Comparison of ENCODE assay signal across 19 cellular contexts in genomic region chr19:1911098-1911497, GRCh38. TPM values are rescaled to one million over a fixed set of nuclear protein-coding genes. Genes with fewer than 3 reads are reported as not detected.
A peak's percentile ranks its signal among the peaks of the same experiment; 100 is the strongest.
DNase-seq lines count a peak whose midpoint lies in the region; ATAC-seq and TF ChIP-seq lines count a peak whose summit lies in the region.
"Had no signal": no experiment of that assay in that cellular context is flagged by ENCODE, and none has a peak within 500 bp of the region (broad histone marks: within the 10 kb centered on the region; RNA-seq: fewer than 3 reads in every experiment).

No MANE protein-coding gene starts in this region.

- TF ChIP-seq EP300 in esophagus muscularis mucosa (IDR thresholded peaks at IDR 0.05), result no peak

- H3K27me3 Mint-ChIP-seq in activated CD8-positive, alpha-beta memory T cell treated with anti-CD3 and anti-CD28 coated beads, Interleukin-2, amount 10 ng/mL, durations not matched to agents 7 days and 5 days, result no peaks in the 10 kb centered on the region
- no peaks in the 10 kb centered on the region for H3K27me3 Mint-ChIP-seq in activated naive CD4-positive, alpha-beta T cell treated with anti-CD3 and anti-CD28 coated beads, Interleukin-2, amount 10 ng/mL, durations not matched to agents 7 days and 5 days
- H3K27me3 Mint-ChIP-seq in effector memory CD8-positive, alpha-beta T cell, result no peaks in the 10 kb centered on the region
- H3K27me3 Mint-ChIP-seq: CD4-positive, CD25-positive, alpha-beta regulatory T cell had no signal

- TF ChIP-seq POLR2A in esophagus muscularis mucosa (IDR thresholded peaks at IDR 0.05; ENCODE audit: low read depth), result no peak

- no peak overlapping the region for H3K27ac Mint-ChIP-seq in activated CD8-positive, alpha-beta memory T cell treated with anti-CD3 and anti-CD28 coated beads, Interleukin-2, amount 10 ng/mL, durations not matched to agents 7 days and 5 days
- peak overlapping the region; percentile 37 for H3K27ac Mint-ChIP-seq in activated naive CD4-positive, alpha-beta T cell treated with anti-CD3 and anti-CD28 coated beads, Interleukin-2, amount 10 ng/mL, durations not matched to agents 7 days and 5 days
- H3K27ac Mint-ChIP-seq in activated naive CD4-positive, alpha-beta T cell treated with anti-CD3 and anti-CD28 coated beads, Interleukin-2, amount 50 U/mL, for 72 hours, result no peak overlapping the region
- peak overlapping the region in 1 of 2 donors; percentile 66 for H3K27ac Mint-ChIP-seq in effector memory CD8-positive, alpha-beta T cell
- H3K27ac Mint-ChIP-seq: CD4-positive, CD25-positive, alpha-beta regulatory T cell had no signal

- no peaks in the 10 kb centered on the region for H3K9me3 Mint-ChIP-seq in activated CD8-positive, alpha-beta memory T cell treated with anti-CD3 and anti-CD28 coated beads, Interleukin-2, amount 10 ng/mL, durations not matched to agents 7 days and 5 days (ENCODE audit: low read depth)
- H3K9me3 Mint-ChIP-seq in activated naive CD4-positive, alpha-beta T cell treated with anti-CD3 and anti-CD28 coated beads, Interleukin-2, amount 10 ng/mL, durations not matched to agents 7 days and 5 days, result no peaks in the 10 kb centered on the region
- H3K9me3 Mint-ChIP-seq in activated naive CD4-positive, alpha-beta T cell treated with anti-CD3 and anti-CD28 coated beads, Interleukin-2, amount 50 U/mL, for 72 hours, result no peaks in the 10 kb centered on the region
- no peaks in the 10 kb centered on the region for H3K9me3 Mint-ChIP-seq in effector memory CD8-positive, alpha-beta T cell
- H3K9me3 Mint-ChIP-seq: CD4-positive, CD25-positive, alpha-beta regulatory T cell; H9 had no signal

- no peaks in the 10 kb centered on the region for H3K27me3 ChIP-seq in esophagus muscularis mucosa

- H3K36me3 Mint-ChIP-seq in activated CD8-positive, alpha-beta memory T cell treated with anti-CD3 and anti-CD28 coated beads, Interleukin-2, amount 10 ng/mL, durations not matched to agents 7 days and 5 days, result peaks cover 5% of the 10 kb centered on the region
- H3K36me3 Mint-ChIP-seq in activated naive CD4-positive, alpha-beta T cell treated with anti-CD3 and anti-CD28 coated beads, Interleukin-2, amount 10 ng/mL, durations not matched to agents 7 days and 5 days, result peaks cover 12% of the 10 kb centered on the region
- H3K36me3 Mint-ChIP-seq in activated naive CD4-positive, alpha-beta T cell treated with anti-CD3 and anti-CD28 coated beads, Interleukin-2, amount 50 U/mL, for 72 hours, result no peaks in the 10 kb centered on the region
- H3K36me3 Mint-ChIP-seq in effector memory CD8-positive, alpha-beta T cell (ENCODE audit: insufficient read depth), result peaks cover 9% of the 10 kb centered on the region

- peaks cover 22% of the 10 kb centered on the region for H3K4me1 Mint-ChIP-seq in activated CD8-positive, alpha-beta memory T cell treated with anti-CD3 and anti-CD28 coated beads, Interleukin-2, amount 10 ng/mL, durations not matched to agents 7 days and 5 days
- peaks cover 35% of the 10 kb centered on the region for H3K4me1 Mint-ChIP-seq in activated naive CD4-positive, alpha-beta T cell treated with anti-CD3 and anti-CD28 coated beads, Interleukin-2, amount 10 ng/mL, durations not matched to agents 7 days and 5 days
- peaks cover 10 to 23% of the 10 kb centered on the region in 2 donors for H3K4me1 Mint-ChIP-seq in effector memory CD8-positive, alpha-beta T cell (ENCODE audit: low read depth in 2 of 2)
- H3K4me1 Mint-ChIP-seq: H9 had no signal

- H3K9me3 ChIP-seq in esophagus muscularis mucosa, result no peaks in the 10 kb centered on the region

- no peak overlapping the region for H3K4me3 Mint-ChIP-seq in activated CD8-positive, alpha-beta memory T cell treated with anti-CD3 and anti-CD28 coated beads, Interleukin-2, amount 10 ng/mL, durations not matched to agents 7 days and 5 days
- H3K4me3 Mint-ChIP-seq in activated naive CD4-positive, alpha-beta T cell treated with anti-CD3 and anti-CD28 coated beads, Interleukin-2, amount 10 ng/mL, durations not matched to agents 7 days and 5 days, result no peak overlapping the region
- H3K4me3 Mint-ChIP-seq in effector memory CD8-positive, alpha-beta T cell, result peak overlapping the region in 1 of 2 donors; percentile 36
- H3K4me3 Mint-ChIP-seq: H9 had no signal

- intact Hi-C loops in esophagus muscularis mucosa (cut with DNase I), result no loop called here

- 81% methylated on average over 13 of the region's 13 CpGs for WGBS in esophagus muscularis mucosa

- peaks cover 6 to 46% (median 36%) of the 10 kb centered on the region in 4 donors for H3K4me1 ChIP-seq in esophagus muscularis mucosa

- peaks cover 15 to 42% (median 34%) of the 10 kb centered on the region in 4 donors for H3K36me3 ChIP-seq in esophagus muscularis mucosa

- peak; percentile 67 for DNase-seq in activated CD8-positive, alpha-beta memory T cell treated with anti-CD3 and anti-CD28 coated beads for 24 hours
- DNase-seq in activated CD8-positive, alpha-beta memory T cell treated with anti-CD3 and anti-CD28 coated beads, Interleukin-2, amount 10 ng/mL, durations not matched to agents 7 days and 5 days, result no peak
- no peak for DNase-seq in activated naive CD4-positive, alpha-beta T cell treated with anti-CD3 and anti-CD28 coated beads, Interleukin-2, amount 10 ng/mL, durations not matched to agents 7 days and 5 days
- DNase-seq in activated naive CD4-positive, alpha-beta T cell treated with anti-CD3 and anti-CD28 coated beads, Interleukin-2, amount 50 U/mL, for 72 hours (ENCODE audit: low spot score in 2 of 2), result no peak
- peak; percentile 35 for DNase-seq in activated T-helper 9 cell treated with anti-CD3 and anti-CD28 coated beads, Interleukin-2, amount 50 U/mL, for 16 hours (ENCODE audit: low read depth)
- no peak for DNase-seq in effector memory CD8-positive, alpha-beta T cell
- no peak for DNase-seq in esophagus muscularis mucosa (ENCODE audit: extremely low spot score)
- DNase-seq: H9, Karpas-422, NCI-H1092, NCI-H1417 treated with DMSO at 0.1 percent for 48 hours, NCI-H1694 treated with DMSO at 0.1 percent for 48 hours, NCI-H2081, NCI-H2227 treated with DMSO at 0.1 percent for 48 hours, NCI-H526 treated with DMSO at 0.1 percent for 48 hours, PC-9, Right ventricle myocardium superior had no signal

- no peak for ATAC-seq in activated CD8-positive, alpha-beta memory T cell treated with anti-CD3 and anti-CD28 coated beads, Interleukin-2, amount 10 ng/mL, durations not matched to agents 7 days and 5 days
- no peak for ATAC-seq in activated naive CD4-positive, alpha-beta T cell treated with anti-CD3 and anti-CD28 coated beads, Interleukin-2, amount 50 U/mL, for 72 hours
- ATAC-seq in effector memory CD8-positive, alpha-beta T cell (replicated peaks), result no peak
- ATAC-seq: HepG2 had no signal

- CTCF ChIA-PET in activated CD8-positive, alpha-beta memory T cell treated with anti-CD3 and anti-CD28 coated beads, Interleukin-2, amount 10 ng/mL, durations not matched to agents 7 days and 5 days (lab: Charles Lee), result interaction anchor here (1.3 kb wide), 1 partner anchor 46 kb away, joined by 3 read pairs; no protein-coding TSS in a partner anchor
- CTCF ChIA-PET in activated naive CD4-positive, alpha-beta T cell treated with anti-CD3 and anti-CD28 coated beads, Interleukin-2, amount 10 ng/mL, durations not matched to agents 7 days and 5 days (lab: Charles Lee), result interaction anchor here (1.0 kb wide), 1 partner anchor 17 kb away, joined by 3 read pairs; no protein-coding TSS in a partner anchor

- H3K27ac ChIP-seq in esophagus muscularis mucosa (replicated peaks in 1 of 4), result no peak overlapping the region
- H3K27ac ChIP-seq: PC-9 had no signal

- no peak for TF ChIP-seq CTCF in esophagus muscularis mucosa (IDR thresholded peaks at IDR 0.05)

- H3K4me3 ChIP-seq in esophagus muscularis mucosa, result no peak overlapping the region
- H3K4me3 ChIP-seq: PC-9 had no signal

RNA-seq across cellular contexts. Expression of gene ADAT3, which starts 5.9 kb away (rescaled TPM):
- total RNA-seq in activated CD8-positive, alpha-beta memory T cell treated with anti-CD3 and anti-CD28 coated beads, Interleukin-2, amount 10 ng/mL, durations not matched to agents 7 days and 5 days, result 10 to 100 TPM in 1 of 2 experiments, 1 to 10 TPM in 1; 9.3 to 11.4 TPM
- 1 to 10 TPM; 8.5 to 10.0 TPM for total RNA-seq in activated naive CD4-positive, alpha-beta T cell treated with anti-CD3 and anti-CD28 coated beads, Interleukin-2, amount 50 U/mL, for 72 hours
- 1 to 10 TPM; 3.8 to 5.6 (median 4.4) TPM for total RNA-seq in esophagus muscularis mucosa

RNA-seq across cellular contexts. Expression of gene SCAMP4, which starts 5.9 kb away (rescaled TPM):
- total RNA-seq in activated CD8-positive, alpha-beta memory T cell treated with anti-CD3 and anti-CD28 coated beads, Interleukin-2, amount 10 ng/mL, durations not matched to agents 7 days and 5 days, result 10 to 100 TPM; 32.9 to 34.8 TPM
- 10 to 100 TPM; 22.4 to 28.2 TPM for total RNA-seq in activated naive CD4-positive, alpha-beta T cell treated with anti-CD3 and anti-CD28 coated beads, Interleukin-2, amount 50 U/mL, for 72 hours
- 10 to 100 TPM; 26.6 to 76.5 (median 59.3) TPM for total RNA-seq in esophagus muscularis mucosa

RNA-seq across cellular contexts. Expression of gene ABHD17A, which starts 25.8 kb away (rescaled TPM):
- 100 to 1,000 TPM; 156 to 189 TPM for total RNA-seq in activated CD8-positive, alpha-beta memory T cell treated with anti-CD3 and anti-CD28 coated beads, Interleukin-2, amount 10 ng/mL, durations not matched to agents 7 days and 5 days
- total RNA-seq in activated naive CD4-positive, alpha-beta T cell treated with anti-CD3 and anti-CD28 coated beads, Interleukin-2, amount 50 U/mL, for 72 hours, result 100 to 1,000 TPM; 109 to 110 TPM
- 100 to 1,000 TPM in 2 of 4 donors, 10 to 100 TPM in 2; 89.7 to 125 (median 102) TPM for total RNA-seq in esophagus muscularis mucosa

RNA-seq across cellular contexts. Expression of gene CSNK1G2, which starts 29.9 kb away (rescaled TPM):
- 100 to 1,000 TPM; 114 to 129 TPM for total RNA-seq in activated CD8-positive, alpha-beta memory T cell treated with anti-CD3 and anti-CD28 coated beads, Interleukin-2, amount 10 ng/mL, durations not matched to agents 7 days and 5 days
- total RNA-seq in activated naive CD4-positive, alpha-beta T cell treated with anti-CD3 and anti-CD28 coated beads, Interleukin-2, amount 50 U/mL, for 72 hours, result 10 to 100 TPM; 33.1 to 58.6 TPM
- total RNA-seq in esophagus muscularis mucosa, result 10 to 100 TPM; 34.1 to 52.6 (median 48.5) TPM

RNA-seq across cellular contexts. Expression of gene KLF16, which starts 47.7 kb away (rescaled TPM):
- 10 to 100 TPM; 22.6 to 28.1 TPM for total RNA-seq in activated CD8-positive, alpha-beta memory T cell treated with anti-CD3 and anti-CD28 coated beads, Interleukin-2, amount 10 ng/mL, durations not matched to agents 7 days and 5 days
- total RNA-seq in activated naive CD4-positive, alpha-beta T cell treated with anti-CD3 and anti-CD28 coated beads, Interleukin-2, amount 50 U/mL, for 72 hours, result 10 to 100 TPM; 20.5 to 22.6 TPM
- 10 to 100 TPM in 1 of 4 donors, 1 to 10 TPM in 3; 2.5 to 10.8 (median 8.5) TPM for total RNA-seq in esophagus muscularis mucosa

Comparison
In these comparisons a context has a peak if more than half of its experiments do, and no peak if none do; other contexts are left out.
1. DNase-seq: peak in activated CD8-positive, alpha-beta memory T cell treated with anti-CD3 and anti-CD28 coated beads for 24 hours (single experiment) and activated T-helper 9 cell treated with anti-CD3 and anti-CD28 coated beads, Interleukin-2, amount 50 U/mL, for 16 hours (single experiment); none in activated CD8-positive, alpha-beta memory T cell treated with anti-CD3 and anti-CD28 coated beads, Interleukin-2, amount 10 ng/mL, durations not matched to agents 7 days and 5 days (single experiment), activated naive CD4-positive, alpha-beta T cell treated with anti-CD3 and anti-CD28 coated beads, Interleukin-2, amount 10 ng/mL, durations not matched to agents 7 days and 5 days (single experiment), activated naive CD4-positive, alpha-beta T cell treated with anti-CD3 and anti-CD28 coated beads, Interleukin-2, amount 50 U/mL, for 72 hours (0 of 2), effector memory CD8-positive, alpha-beta T cell (0 of 3) and esophagus muscularis mucosa (single experiment).